Comparison of ENCODE assay signal across 1 cellular context in genomic region chr3:127015282-127016042, GRCh38.
A peak's percentile ranks its signal among the peaks of the same experiment; 100 is the strongest.
TF ChIP-seq lines count a peak whose summit lies in the region.

No MANE protein-coding gene starts in this region.

TF ChIP-seq in GM12878, 131 proteins besides CTCF, POLR2A, EP300 and RAD21 (continued from another document):
- TF ChIP-seq ATF2 (IDR thresholded peaks at IDR 0.05; ENCODE audit: low read length) (no peak), RB1 (IDR thresholded peaks at IDR 0.05; ENCODE audit: borderline replicate concordance) (0 out of 2 replicates have a peak, but pooled peaks have one; percentile 30), MXI1 (IDR thresholded peaks at IDR 0.05; ENCODE audit: low read depth, low read length) (peak; percentile 34; the same call in 1 of the 2 replicates), SUZ12 (IDR thresholded peaks at IDR 0.05; ENCODE audit: unreplicated experiment) (no peak), E2F8 (IDR thresholded peaks at IDR 0.05; ENCODE audit: low read depth, partially characterized antibody) (no peak), SREBF2 (IDR thresholded peaks at IDR 0.05; ENCODE audit: low read length) (no peak), POU2F2 (IDR thresholded peaks at IDR 0.05; ENCODE audit: borderline replicate concordance, low read depth, low read length) (no peak), RELB (IDR thresholded peaks at IDR 0.05; ENCODE audit: low read depth) (no peak), KAT2A (conservative IDR thresholded peaks at IDR 0.05; ENCODE audit: control insufficient read depth, low read depth, low read length) (no peak), ZBTB40 (IDR thresholded peaks at IDR 0.05; ENCODE audit: borderline replicate concordance) (peak; percentile 38; the same call in 1 of the 2 replicates), HDGF (IDR thresholded peaks at IDR 0.05) (peak; percentile 32; the same call in 1 of the 2 replicates), BMI1 (IDR thresholded peaks at IDR 0.05; ENCODE audit: borderline replicate concordance) (peak; percentile 100), MEF2B (IDR thresholded peaks at IDR 0.05; ENCODE audit: partially characterized antibody, poor library complexity, severe bottlenecking) (peak; percentile 66), PAX8 (IDR thresholded peaks at IDR 0.05) (no peak), SREBF1 (IDR thresholded peaks at IDR 0.05; ENCODE audit: low read length) (no peak), LARP7 (IDR thresholded peaks at IDR 0.05) (peak; percentile 25; the same call in 1 of the 2 replicates), KLF5 (IDR thresholded peaks at IDR 0.05; ENCODE audit: partially characterized antibody) (no peak), ZNF622 (IDR thresholded peaks at IDR 0.05) (no peak), E4F1 (IDR thresholded peaks at IDR 0.05; ENCODE audit: borderline replicate concordance, partially characterized antibody) (no peak), RELA (IDR thresholded peaks at IDR 0.05; ENCODE audit: borderline replicate concordance, partially characterized antibody) (peak; percentile 30), REST (IDR thresholded peaks at IDR 0.05; ENCODE audit: low read depth, low read length) (no peak), FOXK2 (IDR thresholded peaks at IDR 0.05) (no peak), NFYA (IDR thresholded peaks at IDR 0.05; ENCODE audit: borderline replicate concordance, low read depth, low read length) (no peak), ZBTB33 (IDR thresholded peaks at IDR 0.05) (no peak), MTA2 (IDR thresholded peaks at IDR 0.05; ENCODE audit: low read depth) (peak; percentile 40; the same call in 1 of the 2 replicates), PBX3 (IDR thresholded peaks at IDR 0.05; ENCODE audit: insufficient replicate concordance, low read depth, low read length) (peak; percentile 75), WRNIP1 (IDR thresholded peaks at IDR 0.05; ENCODE audit: borderline replicate concordance, low read depth, low read length) (no peak)
